Comparison of ENCODE assay signal across 1 cellular context in genomic region chr19:11382898-11383705, GRCh38.
TF ChIP-seq lines count a peak whose summit lies in the region.

No MANE protein-coding gene starts in this region.

TF ChIP-seq in endothelial cell of umbilical vein, 7 proteins besides CTCF, POLR2A, EP300 and RAD21:
- TF ChIP-seq MAX (IDR thresholded peaks at IDR 0.05; ENCODE audit: insufficient read depth, insufficient read length), result no peak
- TF ChIP-seq JUN (IDR thresholded peaks at IDR 0.05; ENCODE audit: borderline replicate concordance, insufficient read depth, insufficient read length, low read depth), result no peak
- TF ChIP-seq EZH2 (IDR thresholded peaks at IDR 0.05; ENCODE audit: borderline replicate concordance, low read depth, low read length, severe bottlenecking), result no peak
